ENCODE assay signal across 1 cellular context in genomic region chr10:22719406-22720042, GRCh38.
TF ChIP-seq lines count a peak whose summit lies in the region.

No MANE protein-coding gene starts in this region.

TF ChIP-seq in HEK293, 187 proteins besides CTCF, POLR2A, EP300 and RAD21 (continued from another document and continues in another):
- TF ChIP-seq ZNF747 (tag by site-specific recombination; IDR thresholded peaks at IDR 0.05) (no peak), FEZF1 (tag by site-specific recombination; IDR thresholded peaks at IDR 0.05) (no peak), ZNF658 (tag by site-specific recombination; IDR thresholded peaks at IDR 0.05) (no peak), ZNF449 (tag by site-specific recombination; IDR thresholded peaks at IDR 0.05) (no peak), ZNF133 (tag by site-specific recombination; IDR thresholded peaks at IDR 0.05) (no peak), ZNF394 (tag by site-specific recombination; IDR thresholded peaks at IDR 0.05; ENCODE audit: borderline replicate concordance) (peak; percentile 98), REPIN1 (tag by site-specific recombination; IDR thresholded peaks at IDR 0.05; ENCODE audit: low read depth) (no peak), RBAK (tag by site-specific recombination; IDR thresholded peaks at IDR 0.05) (0 out of 2 replicates have a peak, but pooled peaks have one; percentile 36), ZNF621 (tag by site-specific recombination; IDR thresholded peaks at IDR 0.05) (no peak), ZNF473 (tag by site-specific recombination; IDR thresholded peaks at IDR 0.05) (no peak), SP2 (tag by site-specific recombination; IDR thresholded peaks at IDR 0.05) (no peak), SETDB1 (IDR thresholded peaks at IDR 0.05; ENCODE audit: insufficient read length, low read length) (no peak), ZNF335 (tag by site-specific recombination; conservative IDR thresholded peaks at IDR 0.05) (no peak), ZNF645 (tag by site-specific recombination; IDR thresholded peaks at IDR 0.05) (no peak), ZBTB49 (tag by site-specific recombination; IDR thresholded peaks at IDR 0.05; ENCODE audit: low read depth) (no peak), ZNF707 (tag by site-specific recombination; IDR thresholded peaks at IDR 0.05) (no peak), PRDM10 (tag by site-specific recombination; IDR thresholded peaks at IDR 0.05) (no peak), ZNF274 (IDR thresholded peaks at IDR 0.05; ENCODE audit: low read length) (no peak), ZNF274 (tag by site-specific recombination; IDR thresholded peaks at IDR 0.05; ENCODE audit: borderline replicate concordance) (no peak), ZNF48 (tag by site-specific recombination; IDR thresholded peaks at IDR 0.05) (no peak), ZNF350 (tag by site-specific recombination; IDR thresholded peaks at IDR 0.05) (no peak), ZSCAN16 (tag by site-specific recombination; IDR thresholded peaks at IDR 0.05) (no peak), ZNF140 (tag by site-specific recombination; IDR thresholded peaks at IDR 0.05) (peak; percentile 95), ZFHX2 (tag by site-specific recombination; conservative IDR thresholded peaks at IDR 0.05) (no peak), KLF10 (tag by site-specific recombination; IDR thresholded peaks at IDR 0.05) (no peak), TCF7L2 (IDR thresholded peaks at IDR 0.05; ENCODE audit: borderline replicate concordance, low read depth, low read length) (no peak), WT1 (tag by site-specific recombination; IDR thresholded peaks at IDR 0.05) (no peak), ZNF138 (tag by site-specific recombination; IDR thresholded peaks at IDR 0.05; ENCODE audit: borderline replicate concordance) (no peak), ZNF398 (tag by site-specific recombination; IDR thresholded peaks at IDR 0.05) (no peak), ZXDB (tag by site-specific recombination; IDR thresholded peaks at IDR 0.05) (peak; percentile 76), ZNF248 (tag by site-specific recombination; IDR thresholded peaks at IDR 0.05) (no peak), ZBTB26 (tag by site-specific recombination; optimal IDR thresholded peaks at IDR 0.05) (no peak), ZBTB8A (tag by site-specific recombination; IDR thresholded peaks at IDR 0.05) (peak; percentile 82), ZSCAN30 (tag by site-specific recombination; IDR thresholded peaks at IDR 0.05) (no peak), ZNF121 (tag by site-specific recombination; IDR thresholded peaks at IDR 0.05) (peak; percentile 64; the same call in 1 of the 2 replicates), ZNF610 (tag by site-specific recombination; IDR thresholded peaks at IDR 0.05; ENCODE audit: borderline replicate concordance) (no peak), ZNF561 (tag by site-specific recombination; IDR thresholded peaks at IDR 0.05; ENCODE audit: borderline replicate concordance) (no peak), KLF16 (tag by site-specific recombination; IDR thresholded peaks at IDR 0.05) (no peak), ZNF223 (tag by site-specific recombination; IDR thresholded peaks at IDR 0.05) (no peak), ZBTB7A (tag by site-specific recombination; IDR thresholded peaks at IDR 0.05; ENCODE audit: low read depth) (no peak), KLF9 (tag by site-specific recombination; IDR thresholded peaks at IDR 0.05; ENCODE audit: low read depth) (no peak), PRDM2 (tag by site-specific recombination; IDR thresholded peaks at IDR 0.05; ENCODE audit: borderline replicate concordance) (no peak), ZNF670 (tag by site-specific recombination; IDR thresholded peaks at IDR 0.05; ENCODE audit: low read depth) (no peak), TRIM28 (IDR thresholded peaks at IDR 0.05; ENCODE audit: borderline replicate concordance, low read length) (no peak), ZNF24 (tag by site-specific recombination; IDR thresholded peaks at IDR 0.05) (peak; percentile 47; the same call in 1 of the 2 replicates), ZFP3 (tag by site-specific recombination; IDR thresholded peaks at IDR 0.05; ENCODE audit: low read depth) (0 out of 2 replicates have a peak, but pooled peaks have one; percentile 9), YY1 (tag by site-specific recombination; IDR thresholded peaks at IDR 0.05) (no peak), ZNF221 (tag by site-specific recombination; IDR thresholded peaks at IDR 0.05; ENCODE audit: borderline replicate concordance) (no peak; the same call in 1 of the 2 replicates), ELK4 (IDR thresholded peaks at IDR 0.05; ENCODE audit: borderline replicate concordance, low read depth, low read length) (no peak)
